Comparison of ENCODE assay signal across 2 cellular contexts in the genomic region with DNA sequence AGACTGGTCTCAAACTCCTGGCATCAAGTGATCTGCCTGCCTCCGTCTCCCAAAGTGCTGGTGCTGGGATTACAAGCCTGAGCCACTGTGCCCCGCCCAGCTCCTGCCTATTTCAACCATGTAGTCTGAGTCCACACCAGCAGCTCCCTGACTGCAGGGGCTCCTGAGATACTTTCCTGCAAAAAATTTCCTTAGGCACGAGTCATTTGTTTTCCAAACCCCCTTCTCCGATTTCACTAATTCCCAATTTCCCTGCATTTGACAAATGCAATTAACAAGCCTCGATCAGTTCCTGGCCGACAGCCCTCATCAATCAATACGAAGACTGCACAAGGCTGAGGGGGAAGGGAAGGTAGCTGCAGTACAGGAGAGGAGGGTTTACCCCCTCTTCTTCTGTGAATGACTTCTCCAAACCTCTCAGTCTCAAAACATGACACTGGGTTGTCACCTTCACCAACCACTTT.
TF ChIP-seq lines count a peak whose summit lies in the region.

No MANE protein-coding gene starts in this region.

TF ChIP-seq in HepG2, 621 proteins besides CTCF, POLR2A, EP300 and RAD21 (continues in another document):
- peak; percentile 39; the same call in 1 of the 2 replicates for TF ChIP-seq AHR (CRISPR knock-in tag; IDR thresholded peaks at IDR 0.05)
- TF ChIP-seq, protein P1, sequence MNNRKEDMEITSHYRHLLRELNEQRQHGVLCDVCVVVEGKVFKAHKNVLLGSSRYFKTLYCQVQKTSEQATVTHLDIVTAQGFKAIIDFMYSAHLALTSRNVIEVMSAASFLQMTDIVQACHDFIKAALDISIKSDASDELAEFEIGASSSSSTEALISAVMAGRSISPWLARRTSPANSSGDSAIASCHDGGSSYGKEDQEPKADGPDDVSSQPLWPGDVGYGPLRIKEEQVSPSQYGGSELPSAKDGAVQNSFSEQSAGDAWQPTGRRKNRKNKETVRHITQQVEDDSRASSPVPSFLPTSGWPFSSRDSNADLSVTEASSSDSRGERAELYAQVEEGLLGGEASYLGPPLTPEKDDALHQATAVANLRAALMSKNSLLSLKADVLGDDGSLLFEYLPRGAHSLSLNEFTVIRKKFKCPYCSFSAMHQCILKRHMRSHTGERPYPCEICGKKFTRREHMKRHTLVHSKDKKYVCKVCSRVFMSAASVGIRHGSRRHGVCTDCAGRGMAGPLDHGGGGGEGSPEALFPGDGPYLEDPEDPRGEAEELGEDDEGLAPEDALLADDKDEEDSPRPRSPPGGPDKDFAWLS (CRISPR knock-in tag; IDR thresholded peaks at IDR 0.05; ENCODE audit: borderline replicate concordance): no peak
- TF ChIP-seq, protein P2, sequence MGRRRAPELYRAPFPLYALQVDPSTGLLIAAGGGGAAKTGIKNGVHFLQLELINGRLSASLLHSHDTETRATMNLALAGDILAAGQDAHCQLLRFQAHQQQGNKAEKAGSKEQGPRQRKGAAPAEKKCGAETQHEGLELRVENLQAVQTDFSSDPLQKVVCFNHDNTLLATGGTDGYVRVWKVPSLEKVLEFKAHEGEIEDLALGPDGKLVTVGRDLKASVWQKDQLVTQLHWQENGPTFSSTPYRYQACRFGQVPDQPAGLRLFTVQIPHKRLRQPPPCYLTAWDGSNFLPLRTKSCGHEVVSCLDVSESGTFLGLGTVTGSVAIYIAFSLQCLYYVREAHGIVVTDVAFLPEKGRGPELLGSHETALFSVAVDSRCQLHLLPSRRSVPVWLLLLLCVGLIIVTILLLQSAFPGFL (CRISPR knock-in tag; IDR thresholded peaks at IDR 0.05): no peak
- TF ChIP-seq, protein P3, sequence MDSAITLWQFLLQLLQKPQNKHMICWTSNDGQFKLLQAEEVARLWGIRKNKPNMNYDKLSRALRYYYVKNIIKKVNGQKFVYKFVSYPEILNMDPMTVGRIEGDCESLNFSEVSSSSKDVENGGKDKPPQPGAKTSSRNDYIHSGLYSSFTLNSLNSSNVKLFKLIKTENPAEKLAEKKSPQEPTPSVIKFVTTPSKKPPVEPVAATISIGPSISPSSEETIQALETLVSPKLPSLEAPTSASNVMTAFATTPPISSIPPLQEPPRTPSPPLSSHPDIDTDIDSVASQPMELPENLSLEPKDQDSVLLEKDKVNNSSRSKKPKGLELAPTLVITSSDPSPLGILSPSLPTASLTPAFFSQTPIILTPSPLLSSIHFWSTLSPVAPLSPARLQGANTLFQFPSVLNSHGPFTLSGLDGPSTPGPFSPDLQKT (CRISPR knock-in tag; IDR thresholded peaks at IDR 0.05; ENCODE audit: borderline replicate concordance): no peak
- no peak for TF ChIP-seq ZNF839 (CRISPR knock-in tag; IDR thresholded peaks at IDR 0.05; ENCODE audit: borderline replicate concordance)
- TF ChIP-seq SP4 (CRISPR knock-in tag; IDR thresholded peaks at IDR 0.05): no peak
- TF ChIP-seq ZFY (CRISPR knock-in tag; IDR thresholded peaks at IDR 0.05): no peak
- no peak for TF ChIP-seq NR2C2 (CRISPR knock-in tag; IDR thresholded peaks at IDR 0.05; ENCODE audit: borderline replicate concordance)
- TF ChIP-seq, protein P4, sequence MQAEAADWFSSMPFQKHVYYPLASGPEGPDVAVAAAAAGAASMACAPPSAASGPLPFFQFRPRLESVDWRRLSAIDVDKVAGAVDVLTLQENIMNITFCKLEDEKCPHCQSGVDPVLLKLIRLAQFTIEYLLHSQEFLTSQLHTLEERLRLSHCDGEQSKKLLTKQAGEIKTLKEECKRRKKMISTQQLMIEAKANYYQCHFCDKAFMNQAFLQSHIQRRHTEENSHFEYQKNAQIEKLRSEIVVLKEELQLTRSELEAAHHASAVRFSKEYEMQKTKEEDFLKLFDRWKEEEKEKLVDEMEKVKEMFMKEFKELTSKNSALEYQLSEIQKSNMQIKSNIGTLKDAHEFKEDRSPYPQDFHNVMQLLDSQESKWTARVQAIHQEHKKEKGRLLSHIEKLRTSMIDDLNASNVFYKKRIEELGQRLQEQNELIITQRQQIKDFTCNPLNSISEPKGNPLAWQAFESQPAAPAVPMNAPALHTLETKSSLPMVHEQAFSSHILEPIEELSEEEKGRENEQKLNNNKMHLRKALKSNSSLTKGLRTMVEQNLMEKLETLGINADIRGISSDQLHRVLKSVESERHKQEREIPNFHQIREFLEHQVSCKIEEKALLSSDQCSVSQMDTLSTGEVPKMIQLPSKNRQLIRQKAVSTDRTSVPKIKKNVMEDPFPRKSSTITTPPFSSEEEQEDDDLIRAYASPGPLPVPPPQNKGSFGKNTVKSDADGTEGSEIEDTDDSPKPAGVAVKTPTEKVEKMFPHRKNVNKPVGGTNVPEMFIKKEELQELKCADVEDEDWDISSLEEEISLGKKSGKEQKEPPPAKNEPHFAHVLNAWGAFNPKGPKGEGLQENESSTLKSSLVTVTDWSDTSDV (CRISPR knock-in tag; IDR thresholded peaks at IDR 0.05): no peak
- no peak for TF ChIP-seq ZSCAN29 (CRISPR knock-in tag; conservative IDR thresholded peaks at IDR 0.05)
- TF ChIP-seq KAT7 (CRISPR knock-in tag; IDR thresholded peaks at IDR 0.05; ENCODE audit: borderline replicate concordance): no peak
- TF ChIP-seq SP1 (IDR thresholded peaks at IDR 0.05): no peak
- no peak for TF ChIP-seq SP1 (CRISPR knock-in tag; IDR thresholded peaks at IDR 0.05)
- TF ChIP-seq PHF5A (CRISPR knock-in tag; IDR thresholded peaks at IDR 0.05; ENCODE audit: low read depth, unreplicated experiment): no peak
- peak; percentile 6; the same call in 1 of the 2 replicates for TF ChIP-seq NFRKB (IDR thresholded peaks at IDR 0.05)
- TF ChIP-seq PRPF4 (IDR thresholded peaks at IDR 0.05; ENCODE audit: low read depth, low read length, poor library complexity, severe bottlenecking): peak; percentile 15
- TF ChIP-seq PHB2 (IDR thresholded peaks at IDR 0.05; ENCODE audit: partially characterized antibody): no peak

TF ChIP-seq in WTC11, 78 proteins besides CTCF, POLR2A, EP300 and RAD21:
- TF ChIP-seq ZNF512 (CRISPR knock-in tag; IDR thresholded peaks at IDR 0.05; ENCODE audit: borderline replicate concordance) (no peak), GTF2I (CRISPR knock-in tag; conservative IDR thresholded peaks at IDR 0.05) (no peak), EMX1 (CRISPR knock-in tag; IDR thresholded peaks at IDR 0.05) (no peak), MXD4 (CRISPR knock-in tag; IDR thresholded peaks at IDR 0.05; ENCODE audit: borderline replicate concordance) (no peak), IRF2 (CRISPR knock-in tag; IDR thresholded peaks at IDR 0.05; ENCODE audit: borderline replicate concordance, low read depth) (no peak), ERG (CRISPR knock-in tag; IDR thresholded peaks at IDR 0.05) (no peak), NFATC4 (CRISPR knock-in tag; IDR thresholded peaks at IDR 0.05) (no peak), ZSCAN18 (CRISPR knock-in tag; IDR thresholded peaks at IDR 0.05) (no peak)
- TF ChIP-seq, protein P5, sequence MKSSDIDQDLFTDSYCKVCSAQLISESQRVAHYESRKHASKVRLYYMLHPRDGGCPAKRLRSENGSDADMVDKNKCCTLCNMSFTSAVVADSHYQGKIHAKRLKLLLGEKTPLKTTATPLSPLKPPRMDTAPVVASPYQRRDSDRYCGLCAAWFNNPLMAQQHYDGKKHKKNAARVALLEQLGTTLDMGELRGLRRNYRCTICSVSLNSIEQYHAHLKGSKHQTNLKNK (CRISPR knock-in tag; IDR thresholded peaks at IDR 0.05): no peak
